8 cellular contexts compared by ENCODE assay signal in genomic region chr6:31493550-31493874, GRCh38. TPM values are rescaled to one million over a fixed set of nuclear protein-coding genes. Genes with fewer than 3 reads are reported as not detected.
DNase-seq lines count a peak whose midpoint lies in the region; ATAC-seq, FAIRE-seq and TF ChIP-seq lines count a peak whose summit lies in the region.
"Not testable (repeated sequence)": the region's sequence is repeated elsewhere in the genome, so short reads cannot be mapped to it uniquely, and the experiment has no call there.
"Had no signal": no experiment of that assay in that cellular context is flagged by ENCODE, and none has a peak within 500 bp of the region (broad histone marks: within the 10 kb centered on the region; RNA-seq: fewer than 3 reads in every experiment).

No MANE protein-coding gene starts in this region.

- H3K27ac Mint-ChIP-seq in activated CD4-positive, alpha-beta memory T cell treated with anti-CD3 and anti-CD28 coated beads, Interleukin-2, amount 10 ng/mL, durations not matched to agents 7 days and 5 days: peak overlapping the region; percentile 78

- peak overlapping the region; percentile 84 for H3K4me2 ChIP-seq in keratinocyte (ENCODE audit: control insufficient read depth, extremely low read depth, insufficient read depth, low read depth, low read length)

- H3K27ac ChIP-seq in coronary artery; keratinocyte (ENCODE audit: control insufficient read depth, insufficient read depth, low read length): not testable (repeated sequence)
- H3K27ac ChIP-seq in gastrocnemius medialis: peak overlapping the region in 2 of 4 donors; percentile 56 to 60

- not testable (repeated sequence) for H3K9me1 ChIP-seq in keratinocyte (ENCODE audit: control insufficient read depth, extremely low read depth, insufficient read depth, low read length)

- not testable (repeated sequence) for H3K9me3 Mint-ChIP-seq in activated CD4-positive, alpha-beta memory T cell treated with anti-CD3 and anti-CD28 coated beads, Interleukin-2, amount 10 ng/mL, durations not matched to agents 7 days and 5 days

- FAIRE-seq in keratinocyte (lab: Jason Lieb, UNC): not testable (repeated sequence)

- H3K9ac ChIP-seq in keratinocyte (ENCODE audit: control insufficient read depth, extremely low read depth, insufficient read depth, low read length): not testable (repeated sequence)

- in situ Hi-C loops in gastrocnemius medialis (cut with MboI; ENCODE audit: low sequenced_read_pairs in 4 of 4): loop anchor here in 1 of 4 donors (5.0 kb wide), 1 partner anchor 44 kb away; no protein-coding TSS in a partner anchor

- H2AFZ ChIP-seq in keratinocyte (ENCODE audit: control insufficient read depth, low read length): not testable (repeated sequence)

- TF ChIP-seq CTCF in AG10803 (conservative IDR thresholded peaks at IDR 0.05; ENCODE audit: low read length); keratinocyte (optimal IDR thresholded peaks at IDR 0.05 in 1 of 3, IDR thresholded peaks at IDR 0.05 in 1 of 3, conservative IDR thresholded peaks at IDR 0.05 in 1 of 3; ENCODE audit: extremely low read depth in 1 of 3, insufficient read depth in 2 of 3, low read length in 3 of 3); gastrocnemius medialis (IDR thresholded peaks at IDR 0.05 in 4 of 5, conservative IDR thresholded peaks at IDR 0.05 in 1 of 5): not testable (repeated sequence)
- TF ChIP-seq CTCF in coronary artery (IDR thresholded peaks at IDR 0.05): peak; percentile 42

- H3K4me1 ChIP-seq in keratinocyte (ENCODE audit: control insufficient read depth, extremely low read depth, insufficient read depth, low read length) (peaks cover 23% of the 10 kb centered on the region), gastrocnemius medialis (peaks cover 0 to 16% of the 10 kb centered on the region in 2 donors)

- H3K27me3 Mint-ChIP-seq in activated CD4-positive, alpha-beta memory T cell treated with anti-CD3 and anti-CD28 coated beads, Interleukin-2, amount 10 ng/mL, durations not matched to agents 7 days and 5 days: not testable (repeated sequence)

- not testable (repeated sequence) for ATAC-seq in gastrocnemius medialis

- not testable (repeated sequence) for H3K9me3 ChIP-seq in keratinocyte (ENCODE audit: control insufficient read depth, low read depth, low read length); gastrocnemius medialis

- not testable (repeated sequence) for H4K20me1 ChIP-seq in keratinocyte (ENCODE audit: control insufficient read depth, extremely low read depth, insufficient read depth, low read length)

- H3K36me3 ChIP-seq in keratinocyte (ENCODE audit: control insufficient read depth in 2 of 2, extremely low read depth in 1 of 2, insufficient read depth in 2 of 2, low read length in 2 of 2); gastrocnemius medialis: not testable (repeated sequence)

- POLR2A ChIA-PET in activated CD4-positive, alpha-beta memory T cell treated with anti-CD3 and anti-CD28 coated beads, Interleukin-2, amount 10 ng/mL, durations not matched to agents 7 days and 5 days (lab: Charles Lee): interaction anchor here (0.7 to 7.8 kb wide), 9 partner anchors 47 to 171 kb away, joined by 3 to 164 read pairs (median 16); partner anchors contain the start of genes ATP6V1G2, BAG6, DDX39B and GPANK1

- DNase-seq in AG10803 (ENCODE audit: low read depth); Jurkat, Clone E6-1 (ENCODE audit: low read depth, low spot score); activated CD4-positive, alpha-beta memory T cell treated with anti-CD3 and anti-CD28 coated beads, Interleukin-2, amount 10 ng/mL, durations not matched to agents 7 days and 5 days; coronary artery (ENCODE audit: low spot score); keratinocyte (ENCODE audit: low read depth, low spot score); gastrocnemius medialis: not testable (repeated sequence)

- peaks cover 55% of the 10 kb centered on the region for H3K4me1 Mint-ChIP-seq in activated CD4-positive, alpha-beta memory T cell treated with anti-CD3 and anti-CD28 coated beads, Interleukin-2, amount 10 ng/mL, durations not matched to agents 7 days and 5 days

- TF ChIP-seq POLR2A in gastrocnemius medialis (IDR thresholded peaks at IDR 0.05): not testable (repeated sequence)

- intact Hi-C loops in gastrocnemius medialis (cut with DNase I; ENCODE audit: low total_unique reads): loop anchor here (5.0 kb wide), 1 partner anchor 104 kb away; no protein-coding TSS in a partner anchor

- dilution Hi-C loops in keratinocyte (cut with MboI; ENCODE audit: extremely low pct_ligation_motif_present, low sequenced_read_pairs): not testable (repeated sequence)

- peaks cover 23% of the 10 kb centered on the region for H3K36me3 Mint-ChIP-seq in activated CD4-positive, alpha-beta memory T cell treated with anti-CD3 and anti-CD28 coated beads, Interleukin-2, amount 10 ng/mL, durations not matched to agents 7 days and 5 days (ENCODE audit: low read depth)

- H3K79me2 ChIP-seq in keratinocyte (ENCODE audit: control insufficient read depth, insufficient read depth, low read length): not testable (repeated sequence)

- H3K27me3 ChIP-seq in keratinocyte (ENCODE audit: control insufficient read depth, extremely low read depth, insufficient read depth, low read length): not testable (repeated sequence)
- peaks cover 6 to 36% (median 31%) of the 10 kb centered on the region in 3 donors for H3K27me3 ChIP-seq in gastrocnemius medialis

- H3K4me3 Mint-ChIP-seq in activated CD4-positive, alpha-beta memory T cell treated with anti-CD3 and anti-CD28 coated beads, Interleukin-2, amount 10 ng/mL, durations not matched to agents 7 days and 5 days: peak overlapping the region; percentile 81

- CTCF ChIA-PET in activated CD4-positive, alpha-beta memory T cell treated with anti-CD3 and anti-CD28 coated beads, Interleukin-2, amount 10 ng/mL, durations not matched to agents 7 days and 5 days (lab: Charles Lee): interaction anchor here (1.0 to 6.3 kb wide), 8 partner anchors 10 to 369 kb away, joined by 3 to 53 read pairs (median 8); partner anchors contain the start of genes DDX39B, NEU1 and TNF

- peak overlapping the region; percentile 79 for H3K4me3 ChIP-seq in AG10803 (ENCODE audit: low read length)
- H3K4me3 ChIP-seq in Jurkat, Clone E6-1 (ENCODE audit: low read length): peak overlapping the region; percentile 85
- peak overlapping the region; percentile 81 for H3K4me3 ChIP-seq in coronary artery
- H3K4me3 ChIP-seq in keratinocyte (ENCODE audit: control insufficient read depth in 2 of 3, extremely low read depth in 1 of 3, insufficient read depth in 2 of 3, low read depth in 1 of 3, low read length in 3 of 3): peak overlapping the region in 2 of 3 experiments; percentile 55 to 56
- peak overlapping the region in 3 of 4 donors; percentile 49 to 64 (median 64) for H3K4me3 ChIP-seq in gastrocnemius medialis

RNA-seq across cellular contexts. Expression of gene MICB, which starts 4.4 kb away (rescaled TPM):
- polyA plus RNA-seq in Jurkat, Clone E6-1 (2012; ENCODE audit: insufficient read depth, insufficient read length): 28.2 TPM
- total RNA-seq in activated CD4-positive, alpha-beta memory T cell treated with anti-CD3 and anti-CD28 coated beads, Interleukin-2, amount 10 ng/mL, durations not matched to agents 7 days and 5 days: 10 to 100 TPM; 60.8 to 62.9 TPM
- 6.0 to 18.1 TPM (median 8.6 TPM) in 3 replicates for polyA plus RNA-seq in keratinocyte
- 0.69 TPM for polyA plus RNA-seq in keratinocyte (2011; ENCODE audit: low read depth)
- 6.2 and 8.3 TPM in 2 replicates for polyA plus RNA-seq in keratinocyte (2011; cell fraction: cytosol; rRNA removed)
- polyA plus RNA-seq in keratinocyte (2011; cell fraction: nucleus; rRNA removed): 7.2 and 7.6 TPM in 2 replicates
- 1.4 and 10.3 TPM in 2 replicates for polyA plus RNA-seq in keratinocyte (2012; ENCODE audit: low replicate concordance)
- polyA minus RNA-seq in keratinocyte: 8.9 to 25.9 TPM (median 9.9 TPM) in 3 replicates
- polyA minus RNA-seq in keratinocyte (2011; cell fraction: cytosol; rRNA and poly(A)+ RNA removed): 10.2 TPM
- polyA minus RNA-seq in keratinocyte (2011; cell fraction: nucleus; rRNA and poly(A)+ RNA removed): 3.2 and 7.9 TPM in 2 replicates
- 1 to 10 TPM in 1 of 4 donors, under 1 TPM in 3; 0.20 to 1.2 (median 0.50) TPM for total RNA-seq in gastrocnemius medialis
- total RNA-seq: HT1080 had no signal

RNA-seq across cellular contexts. Expression of gene MCCD1, which starts 35.2 kb away (rescaled TPM):
- not detected for polyA plus RNA-seq in Jurkat, Clone E6-1 (2012; ENCODE audit: insufficient read depth, insufficient read length)
- not detected for total RNA-seq in activated CD4-positive, alpha-beta memory T cell treated with anti-CD3 and anti-CD28 coated beads, Interleukin-2, amount 10 ng/mL, durations not matched to agents 7 days and 5 days
- not detected in 3 replicates for polyA plus RNA-seq in keratinocyte
- polyA plus RNA-seq in keratinocyte (2011; ENCODE audit: low read depth): not detected
- not detected in 2 replicates for polyA plus RNA-seq in keratinocyte (2011; cell fraction: cytosol; rRNA removed)
- polyA plus RNA-seq in keratinocyte (2011; cell fraction: nucleus; rRNA removed): not detected in 2 replicates
- polyA plus RNA-seq in keratinocyte (2012; ENCODE audit: low replicate concordance): not detected in 2 replicates
- not detected in 3 replicates for polyA minus RNA-seq in keratinocyte
- not detected for polyA minus RNA-seq in keratinocyte (2011; cell fraction: cytosol; rRNA and poly(A)+ RNA removed)
- polyA minus RNA-seq in keratinocyte (2011; cell fraction: nucleus; rRNA and poly(A)+ RNA removed): not detected in 2 replicates
- not detected for total RNA-seq in gastrocnemius medialis
- total RNA-seq: HT1080, testis had no signal

RNA-seq across cellular contexts. Expression of gene DDX39B, which starts 48.3 kb away (rescaled TPM):
- polyA plus RNA-seq in Jurkat, Clone E6-1 (2012; ENCODE audit: insufficient read depth, insufficient read length): 606 TPM
- 100 to 1,000 TPM; 427 to 434 TPM for total RNA-seq in activated CD4-positive, alpha-beta memory T cell treated with anti-CD3 and anti-CD28 coated beads, Interleukin-2, amount 10 ng/mL, durations not matched to agents 7 days and 5 days
- 270 to 540 TPM (median 314 TPM) in 3 replicates for polyA plus RNA-seq in keratinocyte
- 131 TPM for polyA plus RNA-seq in keratinocyte (2011; ENCODE audit: low read depth)
- polyA plus RNA-seq in keratinocyte (2011; cell fraction: cytosol; rRNA removed): 156 and 228 TPM in 2 replicates
- 643 and 658 TPM in 2 replicates for polyA plus RNA-seq in keratinocyte (2011; cell fraction: nucleus; rRNA removed)
- polyA plus RNA-seq in keratinocyte (2012; ENCODE audit: low replicate concordance): 172 and 266 TPM in 2 replicates
- polyA minus RNA-seq in keratinocyte: 432 to 600 TPM (median 568 TPM) in 3 replicates
- 229 TPM for polyA minus RNA-seq in keratinocyte (2011; cell fraction: cytosol; rRNA and poly(A)+ RNA removed)
- 190 and 275 TPM in 2 replicates for polyA minus RNA-seq in keratinocyte (2011; cell fraction: nucleus; rRNA and poly(A)+ RNA removed)
- 100 to 1,000 TPM; 107 to 198 (median 144) TPM for total RNA-seq in gastrocnemius medialis

RNA-seq across cellular contexts. Expression of gene ATP6V1G2, which starts 52.9 kb away (rescaled TPM):
- polyA plus RNA-seq in Jurkat, Clone E6-1 (2012; ENCODE audit: insufficient read depth, insufficient read length): 3.4 TPM
- 1 to 10 TPM; 2.7 to 3.8 TPM for total RNA-seq in activated CD4-positive, alpha-beta memory T cell treated with anti-CD3 and anti-CD28 coated beads, Interleukin-2, amount 10 ng/mL, durations not matched to agents 7 days and 5 days
- 0.46 to 1.3 TPM (median 0.94 TPM) in 3 replicates for polyA plus RNA-seq in keratinocyte
- not detected for polyA plus RNA-seq in keratinocyte (2011; ENCODE audit: low read depth)
- 0.36 and 0.58 TPM in 2 replicates for polyA plus RNA-seq in keratinocyte (2011; cell fraction: cytosol; rRNA removed)
- 1.5 and 2.2 TPM in 2 replicates for polyA plus RNA-seq in keratinocyte (2011; cell fraction: nucleus; rRNA removed)
- polyA plus RNA-seq in keratinocyte (2012; ENCODE audit: low replicate concordance): 0.36 and 0.48 TPM in 2 replicates
- polyA minus RNA-seq in keratinocyte: 0.53 to 2.9 TPM in 2 of 3 replicates, not detected in the other
- polyA minus RNA-seq in keratinocyte (2011; cell fraction: cytosol; rRNA and poly(A)+ RNA removed): not detected
- not detected in 2 replicates for polyA minus RNA-seq in keratinocyte (2011; cell fraction: nucleus; rRNA and poly(A)+ RNA removed)
- total RNA-seq in gastrocnemius medialis: 1 to 10 TPM in 2 of 4 donors, under 1 TPM in 2; 0.46 to 1.8 (median 1.1) TPM

RNA-seq across cellular contexts. Expression of gene NFKBIL1, which starts 53.9 kb away (rescaled TPM):
- 20.9 TPM for polyA plus RNA-seq in Jurkat, Clone E6-1 (2012; ENCODE audit: insufficient read depth, insufficient read length)
- total RNA-seq in activated CD4-positive, alpha-beta memory T cell treated with anti-CD3 and anti-CD28 coated beads, Interleukin-2, amount 10 ng/mL, durations not matched to agents 7 days and 5 days: 10 to 100 TPM; 22.8 to 23.6 TPM
- polyA plus RNA-seq in keratinocyte: 4.8 to 8.9 TPM (median 7.2 TPM) in 3 replicates
- 3.9 TPM for polyA plus RNA-seq in keratinocyte (2011; ENCODE audit: low read depth)
- polyA plus RNA-seq in keratinocyte (2011; cell fraction: cytosol; rRNA removed): 4.1 and 11.0 TPM in 2 replicates
- 5.9 and 10.3 TPM in 2 replicates for polyA plus RNA-seq in keratinocyte (2011; cell fraction: nucleus; rRNA removed)
- polyA plus RNA-seq in keratinocyte (2012; ENCODE audit: low replicate concordance): 11.1 and 11.7 TPM in 2 replicates
- 1.2 to 6.2 TPM (median 2.1 TPM) in 3 replicates for polyA minus RNA-seq in keratinocyte
- 15.3 TPM for polyA minus RNA-seq in keratinocyte (2011; cell fraction: cytosol; rRNA and poly(A)+ RNA removed)
- polyA minus RNA-seq in keratinocyte (2011; cell fraction: nucleus; rRNA and poly(A)+ RNA removed): 5.4 and 6.5 TPM in 2 replicates
- 10 to 100 TPM; 17.6 to 21.7 (median 20.3) TPM for total RNA-seq in gastrocnemius medialis

Comparison
In these comparisons a context has a peak if more than half of its experiments do, and no peak if none do; other contexts are left out.
1. RNA of gene MICB, which starts 4.4 kb away (total RNA-seq): 60.8 to 62.9 TPM in activated CD4-positive, alpha-beta memory T cell treated with anti-CD3 and anti-CD28 coated beads, Interleukin-2, amount 10 ng/mL, durations not matched to agents 7 days and 5 days; 0.20 to 1.2 TPM in gastrocnemius medialis; every median in the first group is over 10 times any median in the second.
2. Peak in every context shown above with its lines, with median percentiles within 50 percentile points of each other: H3K4me3 ChIP-seq.